17 cellular contexts compared by ENCODE assay signal in the genomic region with DNA sequence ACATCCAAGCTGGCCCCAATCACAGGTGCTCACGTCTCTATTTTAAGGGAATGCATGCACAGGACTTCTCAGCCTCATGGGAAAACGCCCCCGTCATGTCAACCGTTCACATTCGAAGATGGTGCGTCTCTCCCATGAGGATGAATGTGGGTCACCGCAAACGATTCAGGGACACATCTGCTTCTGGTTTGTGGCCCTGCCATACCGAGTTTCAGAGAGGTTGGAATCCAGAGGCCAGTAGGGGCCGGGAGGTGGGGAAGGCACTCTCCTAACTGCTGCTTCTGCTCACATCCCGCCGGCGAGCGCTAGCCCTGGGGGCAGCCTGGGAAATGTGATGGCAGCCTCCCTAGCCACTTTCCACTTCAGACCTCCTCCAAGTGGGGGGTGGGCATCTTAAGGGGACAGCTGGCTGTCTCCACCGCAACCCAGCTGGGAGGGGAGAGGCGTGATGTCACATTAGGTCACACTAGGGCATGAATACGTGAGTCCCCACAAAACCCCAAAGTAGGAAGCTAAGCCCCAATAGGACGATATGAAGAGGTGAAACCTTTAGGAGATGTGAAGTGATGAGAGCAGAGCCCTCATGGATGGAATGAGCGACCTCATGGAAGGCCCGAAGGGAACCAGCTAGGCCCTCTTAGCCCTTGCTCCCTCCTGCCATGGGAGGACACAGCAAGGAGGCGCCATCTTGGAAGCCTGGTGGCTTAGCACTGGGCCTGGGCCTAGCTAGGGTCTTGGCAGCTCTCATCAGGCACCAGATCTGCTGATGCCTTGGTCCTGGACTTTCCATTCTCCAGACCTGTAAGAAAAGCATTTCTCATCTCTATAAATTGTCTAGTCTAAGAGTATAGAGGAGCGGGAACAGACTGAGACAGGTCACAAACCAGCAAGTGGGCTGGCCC.
"Had no signal": no experiment of that assay in that cellular context is flagged by ENCODE, and none has a peak within 500 bp of the region (broad histone marks: within the 10 kb centered on the region; RNA-seq: fewer than 3 reads in every experiment).

No MANE protein-coding gene starts in this region.

- H3K27ac Mint-ChIP-seq: activated B cell treated with CpG ODN at 0.5 μM for 24 hours; activated CD4-positive, alpha-beta T cell treated with anti-CD3 and anti-CD28 coated beads, Interleukin-2, amount 10 ng/mL, durations not matched to agents 24 days and 14 days; activated CD8-positive, alpha-beta T cell treated with anti-CD3 and anti-CD28 coated beads, Interleukin-2, amount 10 ng/mL, durations not matched to agents 7 days and 5 days; activated naive CD8-positive, alpha-beta T cell; effector memory CD8-positive, alpha-beta T cell; stimulated activated naive B cell treated with anti-CD40 and anti-IgM and Interleukin-4, amounts not matched to agents 10 μg/mL and 1 μg/mL and 100 μg/mL, for 72 hours had no signal

- H3K27ac ChIP-seq: epithelial cell of prostate, hepatocyte, psoas muscle, skin epidermis had no signal

- DNase-seq: activated B cell treated with CpG ODN at 0.5 μM for 24 hours; activated CD4-positive, alpha-beta T cell treated with anti-CD3 and anti-CD28 coated beads, Interleukin-2, amount 10 ng/mL, durations not matched to agents 24 days and 14 days; activated CD8-positive, alpha-beta T cell treated with anti-CD3 and anti-CD28 coated beads, Interleukin-2, amount 10 ng/mL, durations not matched to agents 7 days and 5 days; dermis blood vessel endothelial cell; effector memory CD8-positive, alpha-beta T cell; foreskin fibroblast; SK-N-SH; stimulated activated CD4-positive, alpha-beta T cell treated with anti-CD3 and anti-CD28 coated beads, Interleukin-15, amount 100 ng/mL, for 24 hours; stimulated activated CD4-positive, alpha-beta T cell treated with anti-CD3 and anti-CD28 coated beads, Interleukin-4, amount 100 ng/mL, for 1 hour; stimulated activated naive B cell treated with anti-CD40 and anti-IgM and Interleukin-4, amounts not matched to agents 10 μg/mL and 1 μg/mL and 100 μg/mL, for 72 hours had no signal

- H3K9me3 Mint-ChIP-seq: activated B cell treated with CpG ODN at 0.5 μM for 24 hours; activated CD4-positive, alpha-beta T cell treated with anti-CD3 and anti-CD28 coated beads, Interleukin-2, amount 10 ng/mL, durations not matched to agents 24 days and 14 days had no signal

- H2AFZ ChIP-seq: hepatocyte had no signal

- ATAC-seq: activated CD8-positive, alpha-beta T cell treated with anti-CD3 and anti-CD28 coated beads, Interleukin-2, amount 10 ng/mL, durations not matched to agents 7 days and 5 days; effector memory CD8-positive, alpha-beta T cell; psoas muscle; right cardiac atrium; stimulated activated naive B cell treated with anti-CD40 and anti-IgM and Interleukin-4, amounts not matched to agents 10 μg/mL and 1 μg/mL and 100 μg/mL, for 72 hours had no signal

- H3K4me3 Mint-ChIP-seq: activated B cell treated with CpG ODN at 0.5 μM for 24 hours; activated CD4-positive, alpha-beta T cell treated with anti-CD3 and anti-CD28 coated beads, Interleukin-2, amount 10 ng/mL, durations not matched to agents 24 days and 14 days; activated CD8-positive, alpha-beta T cell treated with anti-CD3 and anti-CD28 coated beads, Interleukin-2, amount 10 ng/mL, durations not matched to agents 7 days and 5 days; activated naive CD8-positive, alpha-beta T cell; effector memory CD8-positive, alpha-beta T cell; stimulated activated naive B cell treated with anti-CD40 and anti-IgM and Interleukin-4, amounts not matched to agents 10 μg/mL and 1 μg/mL and 100 μg/mL, for 72 hours had no signal

- H3K9ac ChIP-seq: SK-N-SH had no signal

- H3K27me3 ChIP-seq: hepatocyte, thyroid gland had no signal

- H3K36me3 ChIP-seq: thyroid gland had no signal

- H3K4me3 ChIP-seq: hepatocyte, psoas muscle, skin epidermis, thyroid gland had no signal

- H3K4me1 Mint-ChIP-seq: activated B cell treated with CpG ODN at 0.5 μM for 24 hours; activated CD4-positive, alpha-beta T cell treated with anti-CD3 and anti-CD28 coated beads, Interleukin-2, amount 10 ng/mL, durations not matched to agents 24 days and 14 days; stimulated activated naive B cell treated with anti-CD40 and anti-IgM and Interleukin-4, amounts not matched to agents 10 μg/mL and 1 μg/mL and 100 μg/mL, for 72 hours had no signal

- H3K4me1 ChIP-seq: psoas muscle had no signal

- H3K4me2 ChIP-seq: hepatocyte, SK-N-SH had no signal

- H3K36me3 Mint-ChIP-seq: activated naive CD8-positive, alpha-beta T cell; stimulated activated naive B cell treated with anti-CD40 and anti-IgM and Interleukin-4, amounts not matched to agents 10 μg/mL and 1 μg/mL and 100 μg/mL, for 72 hours had no signal

- H3K27me3 Mint-ChIP-seq: activated B cell treated with CpG ODN at 0.5 μM for 24 hours; activated CD4-positive, alpha-beta T cell treated with anti-CD3 and anti-CD28 coated beads, Interleukin-2, amount 10 ng/mL, durations not matched to agents 24 days and 14 days had no signal

- H3K9me3 ChIP-seq: psoas muscle, SK-N-SH, thyroid gland had no signal
